Comparison of ENCODE assay signal across 25 cellular contexts in genomic region chr11:27355575-27356104, GRCh38. TPM values are rescaled to one million over a fixed set of nuclear protein-coding genes. Genes with fewer than 3 reads are reported as not detected.
A peak's percentile ranks its signal among the peaks of the same experiment; 100 is the strongest.
DNase-seq lines count a peak whose midpoint lies in the region; ATAC-seq and TF ChIP-seq lines count a peak whose summit lies in the region.
"Had no signal": no experiment of that assay in that cellular context is flagged by ENCODE, and none has a peak within 500 bp of the region (broad histone marks: within the 10 kb centered on the region; RNA-seq: fewer than 3 reads in every experiment).

No MANE protein-coding gene starts in this region.

- ATAC-seq in Right ventricle myocardium superior (ENCODE audit: poor library complexity): peak; percentile 35
- peak; percentile 58 for ATAC-seq in body of pancreas
- no peak for ATAC-seq in gastroesophageal sphincter
- no peak for ATAC-seq in GM18907 (IDR thresholded peaks at IDR 0.05; ENCODE audit: unreplicated experiment)
- ATAC-seq: Right ventricle myocardium inferior, T-cell had no signal

- DNase-seq in Right ventricle myocardium superior (no peak), cardiac septum (ENCODE audit: low spot score) (no peak), body of pancreas (no peak), nephron progenitor cell (no peak)
- DNase-seq in activated naive CD4-positive, alpha-beta T cell (lab: John Stamatoyannopoulos, UW): no peak
- DNase-seq: AML-193; CD4-positive, alpha-beta T cell; COR-L47; DMS79 treated with DMSO at 0.1 percent for 48 hours; GM23248; H7; NCI-H1417; NCI-H1694; NCI-H2029 treated with DMSO at 0.1 percent for 48 hours; NCI-H446; NCI-H524 treated with DMSO at 0.1 percent for 48 hours; NCI-H774; PC-9; T-cell had no signal

- intact Hi-C loops in Right ventricle myocardium superior (cut with DNase I) (no loop called here), cardiac septum (cut with DNase I) (no loop called here), body of pancreas (cut with DNase I) (no loop called here)

- H3K27me3 ChIP-seq in body of pancreas (no peaks in the 10 kb centered on the region), gastroesophageal sphincter (no peaks in the 10 kb centered on the region)
- H3K27me3 ChIP-seq: BLaER1 treated with 17β-estradiol and CSF1 and Interleukin-3, amounts not matched to agents 10 nM and 100 nM; SJSA1 had no signal

- TF ChIP-seq EP300 in gastroesophageal sphincter (IDR thresholded peaks at IDR 0.05): no peak

- H3K27ac ChIP-seq in body of pancreas (peak overlapping the region in 3 of 4 donors; percentile 27 to 61 (median 46)), gastroesophageal sphincter (no peak overlapping the region)
- H3K27ac ChIP-seq: BLaER1 treated with 17β-estradiol and CSF1 and Interleukin-3, amounts not matched to agents 10 nM and 100 nM; GM23248; PC-9; SJSA1 had no signal

- H3K36me3 ChIP-seq in body of pancreas (replicated peaks in 1 of 2; ENCODE audit: insufficient read depth in 1 of 2, low read depth in 2 of 2): no peaks in the 10 kb centered on the region
- H3K36me3 ChIP-seq in gastroesophageal sphincter: no peaks in the 10 kb centered on the region
- H3K36me3 ChIP-seq: SJSA1 had no signal

- peaks cover 80% of the 10 kb centered on the region for H3K4me1 Mint-ChIP-seq in nephron progenitor cell

- peak overlapping the region; percentile 22 for H3K27ac Mint-ChIP-seq in nephron progenitor cell
- H3K27ac Mint-ChIP-seq: CD4-positive, alpha-beta T cell; T-cell had no signal

- no peak for TF ChIP-seq CTCF in body of pancreas (IDR thresholded peaks at IDR 0.05)
- no peak for TF ChIP-seq CTCF in nephron progenitor cell (IDR thresholded peaks at IDR 0.05)
- no peak for TF ChIP-seq CTCF in gastroesophageal sphincter (IDR thresholded peaks at IDR 0.05)

- H3K4me3 ChIP-seq in body of pancreas: no peak overlapping the region
- H3K4me3 ChIP-seq in gastroesophageal sphincter: no peak overlapping the region
- H3K4me3 ChIP-seq: A549; BLaER1 treated with 17β-estradiol and CSF1 and Interleukin-3, amounts not matched to agents 10 nM and 100 nM; GM23248; PC-9; SJSA1 had no signal

- H3K27me3 Mint-ChIP-seq in nephron progenitor cell (ENCODE audit: low read depth, poor library complexity): peaks cover 6% of the 10 kb centered on the region
- H3K27me3 Mint-ChIP-seq: CD4-positive, alpha-beta T cell; T-cell had no signal

- H3K36me3 Mint-ChIP-seq in nephron progenitor cell (ENCODE audit: low read depth): peaks cover 54% of the 10 kb centered on the region
- H3K36me3 Mint-ChIP-seq: T-cell had no signal

- H3K9me3 Mint-ChIP-seq in nephron progenitor cell: no peaks in the 10 kb centered on the region
- H3K9me3 Mint-ChIP-seq: CD4-positive, alpha-beta T cell; T-cell had no signal

- TF ChIP-seq POLR2A in body of pancreas (IDR thresholded peaks at IDR 0.05): no peak
- TF ChIP-seq POLR2A in gastroesophageal sphincter (IDR thresholded peaks at IDR 0.05): no peak

- 29 to 43% methylated on average over 3 of the region's 3 CpGs for WGBS in body of pancreas, 2 donors
- 83 to 98% methylated on average over 3 of the region's 3 CpGs for WGBS in gastroesophageal sphincter (ENCODE audit: low coverage in 1 of 2), 2 donors

- H3K9me3 ChIP-seq in body of pancreas: no peaks in the 10 kb centered on the region
- H3K9me3 ChIP-seq in gastroesophageal sphincter: no peaks in the 10 kb centered on the region
- H3K9me3 ChIP-seq: A549; BLaER1 treated with 17β-estradiol and CSF1 and Interleukin-3, amounts not matched to agents 10 nM and 100 nM; SJSA1 had no signal

- peaks cover 45% of the 10 kb centered on the region for H3K4me1 ChIP-seq in body of pancreas
- peaks cover 0 to 4% (median 0%) of the 10 kb centered on the region in 3 donors for H3K4me1 ChIP-seq in gastroesophageal sphincter
- H3K4me1 ChIP-seq: SJSA1 had no signal

- H3K4me3 Mint-ChIP-seq in nephron progenitor cell: no peak overlapping the region
- H3K4me3 Mint-ChIP-seq: CD4-positive, alpha-beta T cell; T-cell had no signal

RNA-seq across cellular contexts. Expression of gene CCDC34, which starts 7.4 kb away (rescaled TPM):
- total RNA-seq in Right ventricle myocardium superior: 3.6 TPM
- 2.3 TPM for total RNA-seq in cardiac septum
- total RNA-seq in body of pancreas: 1 to 10 TPM; 3.6 to 5.9 TPM
- total RNA-seq in gastroesophageal sphincter: 1 to 10 TPM in 3 of 4 donors, under 1 TPM in 1; 0.78 to 1.3 (median 1.1) TPM

Comparison
In these comparisons a context has a peak if more than half of its experiments do, and no peak if none do; other contexts are left out.
1. ATAC-seq: peak in Right ventricle myocardium superior (single experiment) and body of pancreas (single experiment); none in gastroesophageal sphincter (single experiment) and GM18907 (single experiment).
2. H3K27ac ChIP-seq: peak in body of pancreas (3 of 4); none in gastroesophageal sphincter (0 of 4).